In the genomic region with DNA sequence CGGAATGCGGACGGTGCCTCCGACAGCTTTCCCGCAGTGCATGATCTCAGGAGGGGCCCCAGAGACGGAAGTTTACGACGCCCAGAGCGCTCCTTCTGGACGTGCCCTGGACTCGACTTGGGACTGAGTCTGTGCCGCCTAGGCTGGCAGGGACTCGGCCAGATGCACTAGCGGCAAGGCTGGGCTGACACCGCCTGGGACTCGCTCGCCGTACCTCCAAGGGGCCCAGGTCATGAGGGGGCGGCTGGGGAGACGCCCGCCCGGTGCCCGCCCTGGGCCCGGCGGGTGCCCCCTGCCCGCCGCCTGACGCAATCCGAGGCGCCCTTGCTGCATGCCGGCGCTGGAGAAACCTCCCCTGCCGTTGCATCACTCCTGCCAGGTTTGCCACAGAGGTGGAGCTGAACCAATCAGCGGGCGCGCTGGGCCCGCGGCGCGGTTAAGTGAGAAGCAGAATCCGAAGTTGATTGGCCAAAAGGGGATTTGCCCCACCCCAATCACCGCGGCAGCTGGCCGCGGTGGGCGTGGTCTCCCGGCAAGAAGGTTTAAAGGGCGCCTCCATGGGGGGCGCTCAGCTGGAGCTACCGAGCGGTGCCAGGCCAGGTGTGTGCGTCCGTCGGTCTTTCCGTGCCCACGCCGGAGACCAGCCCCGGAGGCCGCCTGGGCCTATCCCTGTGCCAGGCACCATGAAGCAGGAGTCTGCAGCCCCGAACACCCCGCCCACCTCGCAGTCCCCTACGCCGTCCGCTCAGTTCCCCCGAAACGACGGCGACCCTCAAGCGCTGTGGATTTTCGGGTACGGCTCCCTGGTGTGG, we compare ENCODE assay signal across 8 cellular contexts. TPM values are rescaled to one million over a fixed set of nuclear protein-coding genes. Genes with fewer than 3 reads are reported as not detected.
A peak's percentile ranks its signal among the peaks of the same experiment; 100 is the strongest.
DNase-seq lines count a peak whose midpoint lies in the region; ATAC-seq lines count a peak whose summit lies in the region.

A gene with protein sequence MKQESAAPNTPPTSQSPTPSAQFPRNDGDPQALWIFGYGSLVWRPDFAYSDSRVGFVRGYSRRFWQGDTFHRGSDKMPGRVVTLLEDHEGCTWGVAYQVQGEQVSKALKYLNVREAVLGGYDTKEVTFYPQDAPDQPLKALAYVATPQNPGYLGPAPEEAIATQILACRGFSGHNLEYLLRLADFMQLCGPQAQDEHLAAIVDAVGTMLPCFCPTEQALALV (plus strand): TSS at position 571 of the 812 bp plus-strand sequence. CDS start 113 bp downstream, at position 684.

- 1% methylated on average over 59 to 72 of the region's 72 CpGs for WGBS in esophagus, 2 donors

- peak within 1 kb of the TSS; percentile 70 to 72 for H3K4me3 ChIP-seq in esophagus (ENCODE audit: low read depth in 1 of 2, low read length in 2 of 2)
- H3K4me3 ChIP-seq in muscle layer of colon (ENCODE audit: low read depth in 1 of 2, low read length in 2 of 2): peak within 1 kb of the TSS; percentile 62 to 84

- H3K4me1 ChIP-seq in esophagus (ENCODE audit: control insufficient read depth in 2 of 2, insufficient read depth in 2 of 2, low read length in 1 of 2): peaks cover 0 to 10% of the 10 kb centered on the region in 2 donors
- peaks cover 31% of the 10 kb centered on the region for H3K4me1 ChIP-seq in muscle layer of colon (ENCODE audit: insufficient read depth, low read length)

- H3K9ac ChIP-seq in muscle layer of colon (ENCODE audit: low read length): no peak within 1 kb of the TSS

- DNase-seq in DMS114 treated with DMSO at 0.1 percent for 48 hours (lab: John Stamatoyannopoulos, UW; ENCODE audit: unreplicated experiment): peak; percentile 93
- peak; percentile 100 for DNase-seq in HuH-7 (ENCODE audit: low spot score)
- peak; percentile 98 for DNase-seq in OCI-M1 (lab: John Stamatoyannopoulos, UW)
- peak; percentile 94 for DNase-seq in activated T-cell treated with anti-CD3 and anti-CD28 coated beads for 4 hours
- DNase-seq in stimulated activated CD8-positive, alpha-beta memory T cell treated with anti-CD3 and anti-CD28 coated beads, Interleukin-7, amount 100 ng/mL, for 1 hour (ENCODE audit: low read depth in 2 of 2): peak; percentile 81 to 82

- H3K36me3 ChIP-seq in esophagus (ENCODE audit: control insufficient read depth in 2 of 2, insufficient read depth in 2 of 2, low read length in 1 of 2): no peaks in the 10 kb centered on the region
- no peaks in the 10 kb centered on the region for H3K36me3 ChIP-seq in muscle layer of colon (ENCODE audit: insufficient read depth, low read length)

- peak within 1 kb of the TSS; percentile 46 to 85 for H3K27ac ChIP-seq in esophagus (ENCODE audit: low read depth in 2 of 2, low read length in 1 of 2)
- H3K27ac ChIP-seq in muscle layer of colon (ENCODE audit: low read depth, low read length): peak within 1 kb of the TSS; percentile 78

- no peaks in the 10 kb centered on the region for H3K27me3 ChIP-seq in esophagus (ENCODE audit: control insufficient read depth in 1 of 2, insufficient read depth in 2 of 2, low read length in 2 of 2)
- H3K27me3 ChIP-seq in muscle layer of colon (ENCODE audit: control insufficient read depth in 1 of 2, insufficient read depth in 2 of 2, low read length in 2 of 2): no peaks in the 10 kb centered on the region

- H3K9me3 ChIP-seq in esophagus (ENCODE audit: control insufficient read depth in 2 of 2, insufficient read depth in 1 of 2, low read depth in 1 of 2, low read length in 1 of 2) (no peaks in the 10 kb centered on the region), muscle layer of colon (ENCODE audit: low read length) (no peaks in the 10 kb centered on the region)

- ATAC-seq in GM21526 (IDR thresholded peaks at IDR 0.05; ENCODE audit: low FRiP score, unreplicated experiment): peak; percentile 88

RNA-seq across cellular contexts. Expression of the gene that starts here (rescaled TPM):
- polyA plus RNA-seq in esophagus: 10 to 100 TPM; 21.1 to 70.9 TPM

Comparison
In these comparisons a context has a peak if more than half of its experiments do, and no peak if none do; other contexts are left out.
1. Peak in every context shown above with its lines: DNase-seq, ATAC-seq, H3K4me3 ChIP-seq and H3K27ac ChIP-seq.